In the genomic region with DNA sequence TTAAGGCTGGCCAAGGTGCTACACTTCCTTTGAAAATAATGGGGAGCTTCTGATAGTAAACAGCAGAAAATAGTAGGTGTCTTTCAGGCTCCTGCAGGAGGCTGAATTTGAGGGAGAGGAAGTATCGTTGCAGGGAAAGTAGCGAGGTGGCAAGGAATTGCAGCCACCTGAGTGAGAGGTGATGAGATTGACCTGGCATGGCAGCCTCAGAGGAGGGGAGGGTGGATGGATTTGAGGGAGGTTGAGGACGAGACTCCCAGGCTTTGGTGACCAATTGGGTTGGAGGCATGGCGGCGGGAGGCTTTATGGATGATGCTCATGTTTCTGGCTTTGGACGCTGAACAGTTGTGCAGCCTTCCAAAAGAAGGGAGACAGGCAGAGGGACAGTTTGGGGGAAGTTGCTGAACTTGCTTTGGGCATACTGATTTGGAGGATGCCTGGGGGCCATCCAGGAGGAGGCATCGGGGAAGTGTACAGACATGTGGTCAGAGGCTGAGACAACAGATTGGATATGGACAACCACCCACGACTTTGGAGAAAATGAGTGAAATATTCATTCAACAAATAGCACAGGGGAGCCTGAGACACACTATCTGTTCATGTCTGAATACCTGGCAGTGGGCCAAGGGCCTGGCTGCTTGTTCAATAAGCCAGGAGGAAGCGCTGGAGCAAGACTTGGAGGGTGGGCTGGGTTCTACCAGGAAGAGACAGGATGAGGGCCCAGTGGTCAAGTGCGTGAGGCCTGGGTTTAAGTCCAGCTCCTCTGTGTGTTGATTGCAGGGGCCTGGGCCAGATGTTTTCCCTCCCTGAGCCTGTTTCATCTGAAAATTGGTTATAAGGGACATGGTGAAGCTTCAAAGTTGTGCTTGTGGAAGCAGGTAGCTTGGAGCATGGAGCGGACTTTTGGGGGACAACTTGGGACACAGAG, we compare ENCODE assay signal across 8 cellular contexts.
A peak's percentile ranks its signal among the peaks of the same experiment; 100 is the strongest.
DNase-seq lines count a peak whose midpoint lies in the region; ATAC-seq, FAIRE-seq and TF ChIP-seq lines count a peak whose summit lies in the region.

No MANE protein-coding gene starts in this region.

- H3K36me3 Mint-ChIP-seq in dendritic cell treated with granulocyte-macrophage colony-stimulating factor and Interleukin-4, amounts not matched to agents 40 ng/mL and 50 ng/mL, for 4 days (ENCODE audit: low read depth): no peaks in the 10 kb centered on the region

- DNase-seq in AG08396 (ENCODE audit: low spot score) (peak; percentile 49), NCI-H2171 treated with DMSO at 0.1 percent for 48 hours (lab: John Stamatoyannopoulos, UW) (peak; percentile 81), mucosa of gallbladder (ENCODE audit: low spot score) (peak; percentile 89), D721Med (ENCODE audit: insufficient read length, low spot score) (no peak), amniotic stem cell (lab: John Stamatoyannopoulos, UW) (no peak), ecto neural progenitor cell (ENCODE audit: low spot score) (no peak)

- no peak for ATAC-seq in GM18502 (IDR thresholded peaks at IDR 0.05; ENCODE audit: poor library complexity, unreplicated experiment)

- intact Hi-C loops in dendritic cell treated with granulocyte-macrophage colony-stimulating factor and Interleukin-4, amounts not matched to agents 40 ng/mL and 50 ng/mL, for 4 days (cut with micrococcal nuclease): no loop called here

- H3K4me3 Mint-ChIP-seq in dendritic cell treated with granulocyte-macrophage colony-stimulating factor and Interleukin-4, amounts not matched to agents 40 ng/mL and 50 ng/mL, for 4 days: no peak overlapping the region

- H3K9me3 Mint-ChIP-seq in dendritic cell treated with granulocyte-macrophage colony-stimulating factor and Interleukin-4, amounts not matched to agents 40 ng/mL and 50 ng/mL, for 4 days: no peaks in the 10 kb centered on the region

- H3K4me1 Mint-ChIP-seq in dendritic cell treated with granulocyte-macrophage colony-stimulating factor and Interleukin-4, amounts not matched to agents 40 ng/mL and 50 ng/mL, for 4 days (ENCODE audit: low read depth): peaks cover 48% of the 10 kb centered on the region

- no peak for TF ChIP-seq CTCF in D721Med (IDR thresholded peaks at IDR 0.05; ENCODE audit: insufficient read depth, missing control alignments)

- no peaks in the 10 kb centered on the region for H3K27me3 Mint-ChIP-seq in dendritic cell treated with granulocyte-macrophage colony-stimulating factor and Interleukin-4, amounts not matched to agents 40 ng/mL and 50 ng/mL, for 4 days

- FAIRE-seq in D721Med (lab: Jason Lieb, UNC): no peak

- H3K27ac Mint-ChIP-seq in dendritic cell treated with granulocyte-macrophage colony-stimulating factor and Interleukin-4, amounts not matched to agents 40 ng/mL and 50 ng/mL, for 4 days: peak overlapping the region; percentile 11

Comparison
In these comparisons a context has a peak if more than half of its experiments do, and no peak if none do; other contexts are left out.
1. DNase-seq: peak in AG08396 (single experiment), NCI-H2171 treated with DMSO at 0.1 percent for 48 hours (single experiment) and mucosa of gallbladder (single experiment); none in D721Med (single experiment), amniotic stem cell (single experiment) and ecto neural progenitor cell (single experiment).